Comparison of ENCODE assay signal across 11 cellular contexts in the genomic region with DNA sequence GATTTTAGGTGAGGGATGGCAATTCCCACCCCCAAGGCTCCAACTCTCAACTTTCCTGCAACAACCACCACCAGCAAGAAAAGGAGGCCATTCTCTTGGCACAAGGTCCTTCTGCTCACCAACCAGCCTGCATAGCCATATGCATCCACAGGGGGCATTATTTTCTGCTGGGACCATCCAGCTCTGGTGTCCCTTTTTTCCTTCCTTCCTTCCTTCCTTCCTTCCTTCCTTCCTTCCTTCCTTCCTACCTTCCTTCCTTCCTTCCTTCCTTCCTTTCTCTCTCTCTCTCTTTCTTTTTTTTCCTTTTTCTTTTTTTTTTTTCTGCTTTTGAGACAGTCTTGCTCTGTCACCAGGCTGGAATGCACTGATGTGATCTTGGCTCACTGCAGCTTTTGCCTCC. TPM values are rescaled to one million over a fixed set of nuclear protein-coding genes. Genes with fewer than 3 reads are reported as not detected.
DNase-seq lines count a peak whose midpoint lies in the region; ATAC-seq, FAIRE-seq and TF ChIP-seq lines count a peak whose summit lies in the region.
"Had no signal": no experiment of that assay in that cellular context is flagged by ENCODE, and none has a peak within 500 bp of the region (broad histone marks: within the 10 kb centered on the region; RNA-seq: fewer than 3 reads in every experiment).

No MANE protein-coding gene starts in this region.

- H3K36me3 ChIP-seq in breast epithelium (no peaks in the 10 kb centered on the region), small intestine (ENCODE audit: control insufficient read depth in 2 of 2, insufficient read depth in 2 of 2, low read length in 2 of 2) (peaks cover 0 to 3% of the 10 kb centered on the region in 2 donors)

- H3K9me3 Mint-ChIP-seq in MCF 10A (ENCODE audit: unreplicated experiment) (no peaks in the 10 kb centered on the region), endothelial cell (ENCODE audit: unreplicated experiment) (no peaks in the 10 kb centered on the region)
- H3K9me3 Mint-ChIP-seq: central memory CD8-positive, alpha-beta T cell had no signal

- no peak for ATAC-seq in esophagus mucosa
- ATAC-seq: Right ventricle myocardium inferior had no signal

- H3K4me3 Mint-ChIP-seq in MCF 10A (ENCODE audit: unreplicated experiment), result no peak overlapping the region
- H3K4me3 Mint-ChIP-seq in endothelial cell (ENCODE audit: unreplicated experiment), result no peak overlapping the region
- H3K4me3 Mint-ChIP-seq: central memory CD8-positive, alpha-beta T cell had no signal

- POLR2A ChIA-PET in MCF 10A (lab: Yijun Ruan, JAX), result no interaction called here

- H3K4me3 ChIP-seq in breast epithelium (no peak overlapping the region), small intestine (ENCODE audit: low read depth in 1 of 2, low read length in 2 of 2) (no peak overlapping the region)

- no peaks in the 10 kb centered on the region for H3K27me3 ChIP-seq in breast epithelium
- H3K27me3 ChIP-seq in small intestine (ENCODE audit: control insufficient read depth in 2 of 2, insufficient read depth in 2 of 2, low read length in 2 of 2), result no peaks in the 10 kb centered on the region

- no peak for FAIRE-seq in small intestine (lab: Jason Lieb, UNC)

- peak; percentile 17 for DNase-seq in MCF 10A (ENCODE audit: unreplicated experiment)
- no peak for DNase-seq in breast epithelium (ENCODE audit: low spot score in 2 of 2)
- peak; percentile 1 for DNase-seq in NAMALWA (ENCODE audit: low spot score)
- DNase-seq in endothelial cell (ENCODE audit: low spot score), result no peak
- peak; percentile 9 for DNase-seq in small intestine
- no peak for DNase-seq in foreskin melanocyte
- no peak for DNase-seq in cardiac septum (ENCODE audit: low spot score)
- DNase-seq: NCI-H1048 had no signal

- no peaks in the 10 kb centered on the region for H3K27me3 Mint-ChIP-seq in MCF 10A (ENCODE audit: insufficient read depth, unreplicated experiment)
- peaks cover 1% of the 10 kb centered on the region for H3K27me3 Mint-ChIP-seq in endothelial cell (ENCODE audit: unreplicated experiment)
- H3K27me3 Mint-ChIP-seq: central memory CD8-positive, alpha-beta T cell had no signal

- intact Hi-C loops in MCF 10A (cut with micrococcal nuclease), result no loop called here
- intact Hi-C loops in breast epithelium (cut with DNase I; ENCODE audit: low total_unique reads), result no loop called here
- intact Hi-C loops in cardiac septum (cut with DNase I), result no loop called here

- BruUV-seq in MCF 10A (replicated peaks; lab: Mats Ljungman, UMichigan), result no TSS peak

- TF ChIP-seq CTCF in MCF 10A (IDR thresholded peaks at IDR 0.05; ENCODE audit: unreplicated experiment), result peak; percentile 19
- no peak for TF ChIP-seq CTCF in breast epithelium (IDR thresholded peaks at IDR 0.05)
- TF ChIP-seq CTCF in endothelial cell (IDR thresholded peaks at IDR 0.05; ENCODE audit: unreplicated experiment), result peak; percentile 24

- H3K27ac Mint-ChIP-seq in MCF 10A (ENCODE audit: low read depth, unreplicated experiment) (peak overlapping the region; percentile 77), endothelial cell (ENCODE audit: unreplicated experiment) (no peak overlapping the region)

- H3K4me1 Mint-ChIP-seq in MCF 10A (ENCODE audit: insufficient read depth, unreplicated experiment) (peaks cover 9% of the 10 kb centered on the region), endothelial cell (ENCODE audit: unreplicated experiment) (no peaks in the 10 kb centered on the region)

- H3K9me3 ChIP-seq in breast epithelium (no peaks in the 10 kb centered on the region), small intestine (ENCODE audit: control insufficient read depth, low read depth) (no peaks in the 10 kb centered on the region)

- H3K27ac ChIP-seq in breast epithelium (no peak overlapping the region), small intestine (ENCODE audit: low read depth in 1 of 2, low read length in 1 of 2) (no peak overlapping the region)

- CTCF ChIA-PET in MCF 10A (lab: Yijun Ruan, JAX), result no interaction called here

- no peak for TF ChIP-seq POLR2A in breast epithelium (IDR thresholded peaks at IDR 0.05)

- H3K4me1 ChIP-seq in breast epithelium, result no peaks in the 10 kb centered on the region
- H3K4me1 ChIP-seq in small intestine (ENCODE audit: control insufficient read depth in 2 of 2, insufficient read depth in 1 of 2, low read depth in 1 of 2, low read length in 1 of 2), result no peaks in the 10 kb centered on the region

- H3K36me3 Mint-ChIP-seq in MCF 10A (ENCODE audit: insufficient read depth, unreplicated experiment), result peaks cover 5% of the 10 kb centered on the region
- no peaks in the 10 kb centered on the region for H3K36me3 Mint-ChIP-seq in endothelial cell (ENCODE audit: low read depth, unreplicated experiment)

RNA-seq across cellular contexts. Expression of a gene that starts 21.1 kb away (rescaled TPM):
- total RNA-seq in MCF 10A (2022) (16.4 and 21.0 TPM in 2 replicates), breast epithelium (10 to 100 TPM; 18.0 to 30.6 (median 18.2) TPM), endothelial cell (ENCODE audit: unreplicated experiment) (12.5 TPM), esophagus mucosa (19.0 TPM), cardiac septum (43.3 TPM)
- polyA plus RNA-seq in small intestine, result 10 to 100 TPM; 10.8 to 18.1 (median 14.5) TPM

Comparison
In these comparisons a context has a peak if more than half of its experiments do, and no peak if none do; other contexts are left out.
1. DNase-seq: peak in MCF 10A (single experiment), NAMALWA (single experiment) and small intestine (single experiment); none in breast epithelium (0 of 2), endothelial cell (single experiment), foreskin melanocyte (single experiment) and cardiac septum (single experiment).
2. CTCF ChIP-seq: peak in MCF 10A (single experiment) and endothelial cell (single experiment); none in breast epithelium (0 of 3).